ENCODE assay signal across 24 cellular contexts in genomic region chr5:177354256-177354655, GRCh38. TPM values are rescaled to one million over a fixed set of nuclear protein-coding genes. Genes with fewer than 3 reads are reported as not detected.
DNase-seq lines count a peak whose midpoint lies in the region; ATAC-seq, FAIRE-seq and TF ChIP-seq lines count a peak whose summit lies in the region.
"Had no signal": no experiment of that assay in that cellular context is flagged by ENCODE, and none has a peak within 500 bp of the region (broad histone marks: within the 10 kb centered on the region; RNA-seq: fewer than 3 reads in every experiment).

No MANE protein-coding gene starts in this region.

- H3K27ac ChIP-seq in A549 (peak overlapping the region in 1 of 2 experiments; percentile 15; a peak in 1 of 6 replicates), hepatocyte (peak overlapping the region; percentile 69)

- H3K9me3 ChIP-seq in A549 (peaks cover 4% of the 10 kb centered on the region; the same call in 1 of the 3 replicates), hepatocyte (ENCODE audit: low read depth) (no peaks in the 10 kb centered on the region)

- BruUV-seq in Calu3 (replicated peaks; lab: Mats Ljungman, UMichigan): no TSS peak

- no peak for FAIRE-seq in A549 (lab: Jason Lieb, UNC)

- no peaks in the 10 kb centered on the region for H3K36me3 ChIP-seq in hepatocyte (replicated peaks; ENCODE audit: insufficient read depth, low read depth)

- TF ChIP-seq CTCF in A549 (IDR thresholded peaks at IDR 0.05) (no peak), Calu3 (IDR thresholded peaks at IDR 0.05; ENCODE audit: unreplicated experiment) (no peak), hepatocyte (IDR thresholded peaks at IDR 0.05; ENCODE audit: poor library complexity) (no peak), lower leg skin (IDR thresholded peaks at IDR 0.05) (no peak)

- DNase-seq in A549 (ENCODE audit: low read depth in 1 of 2, low spot score in 1 of 2): no peak
- no peak for DNase-seq in Calu3
- DNase-seq in hepatocyte (ENCODE audit: low spot score): no peak
- DNase-seq in naive thymus-derived CD8-positive, alpha-beta T cell: no peak
- no peak for DNase-seq in cerebellar cortex (ENCODE audit: low spot score)
- no peak for DNase-seq in lower leg skin (ENCODE audit: low spot score in 2 of 2)
- DNase-seq: CD8-positive, alpha-beta memory T cell; DMS79 treated with DMSO at 0.1 percent for 48 hours; IMR-90; NCI-H1417; NCI-H187; NCI-H2107; NCI-H2227 treated with DMSO at 0.1 percent for 48 hours; NCI-H510A treated with DMSO at 0.1 percent for 48 hours; NCI-H82; RPMI8226; SHP77 treated with DMSO at 0.1 percent for 48 hours had no signal

- H4K20me1 ChIP-seq in hepatocyte (ENCODE audit: insufficient read depth, poor library complexity, severe bottlenecking): peaks cover 7% of the 10 kb centered on the region

- peaks cover 5% of the 10 kb centered on the region for H3K9me3 Mint-ChIP-seq in Calu3 (ENCODE audit: low read depth, unreplicated experiment)
- peaks cover 0 to 2% (median 0%) of the 10 kb centered on the region in 9 donors for H3K9me3 Mint-ChIP-seq in naive thymus-derived CD8-positive, alpha-beta T cell

- H3K27ac Mint-ChIP-seq in Calu3 (ENCODE audit: unreplicated experiment): peak overlapping the region; percentile 73
- peak overlapping the region in 6 of 10 donors; percentile 13 to 91 (median 50) for H3K27ac Mint-ChIP-seq in naive thymus-derived CD8-positive, alpha-beta T cell

- no peak for ATAC-seq in A549
- no peak for ATAC-seq in naive thymus-derived CD8-positive, alpha-beta T cell
- ATAC-seq in HG03565 (IDR thresholded peaks at IDR 0.05; ENCODE audit: unreplicated experiment): no peak
- ATAC-seq in GM18502 (IDR thresholded peaks at IDR 0.05; ENCODE audit: poor library complexity, unreplicated experiment): no peak

- H3K36me3 Mint-ChIP-seq in Calu3 (ENCODE audit: insufficient read depth, unreplicated experiment): peaks cover 40% of the 10 kb centered on the region
- peaks cover 0 to 6% (median 1%) of the 10 kb centered on the region in 3 donors for H3K36me3 Mint-ChIP-seq in naive thymus-derived CD8-positive, alpha-beta T cell

- CTCF ChIA-PET in A549 (lab: Yijun Ruan, JAX): interaction anchor here (1.1 to 4.3 kb wide), 5 partner anchors 15 to 49 kb away, joined by 3 to 28 read pairs (median 4); no protein-coding TSS in a partner anchor
- CTCF ChIA-PET in Calu3 (lab: Charles Lee): interaction anchor here (0.9 to 1.2 kb wide), 2 partner anchors 24 to 36 kb away, joined by 3 read pairs; no protein-coding TSS in a partner anchor

- peaks cover 62% of the 10 kb centered on the region for H3K4me1 Mint-ChIP-seq in Calu3 (ENCODE audit: low read depth, unreplicated experiment)
- H3K4me1 Mint-ChIP-seq in naive thymus-derived CD8-positive, alpha-beta T cell: peaks cover 32 to 75% (median 72%) of the 10 kb centered on the region in 4 donors

- no peak overlapping the region for H2AFZ ChIP-seq in hepatocyte

- H3K4me3 Mint-ChIP-seq in Calu3 (ENCODE audit: low read depth, unreplicated experiment): peak overlapping the region; percentile 0
- H3K4me3 Mint-ChIP-seq in naive thymus-derived CD8-positive, alpha-beta T cell: peak overlapping the region in 4 of 10 donors; percentile 6 to 29 (median 18)

- H3K27me3 Mint-ChIP-seq in Calu3 (ENCODE audit: unreplicated experiment): no peaks in the 10 kb centered on the region
- H3K27me3 Mint-ChIP-seq in naive thymus-derived CD8-positive, alpha-beta T cell: no peaks in the 10 kb centered on the region
- H3K27me3 Mint-ChIP-seq: CD8-positive, alpha-beta memory T cell had no signal

- TF ChIP-seq EP300 in A549 (IDR thresholded peaks at IDR 0.05): no peak

- TF ChIP-seq POLR2A in A549 (IDR thresholded peaks at IDR 0.05; ENCODE audit: low read length) (no peak), lower leg skin (IDR thresholded peaks at IDR 0.05) (no peak)

- H3K4me3 ChIP-seq in A549: no peak overlapping the region
- H3K4me3 ChIP-seq in hepatocyte: no peak overlapping the region
- H3K4me3 ChIP-seq in lower leg skin (ENCODE audit: low read depth, poor library complexity, severe bottlenecking): no peak overlapping the region
- H3K4me3 ChIP-seq: BLaER1 treated with 17β-estradiol and CSF1 and Interleukin-3, amounts not matched to agents 10 nM and 100 nM had no signal

- TF ChIP-seq RAD21 in A549 (conservative IDR thresholded peaks at IDR 0.05 in 1 of 2, IDR thresholded peaks at IDR 0.05 in 1 of 2): no peak

- POLR2A ChIA-PET in A549 (lab: Yijun Ruan, JAX): no interaction called here
- POLR2A ChIA-PET in naive thymus-derived CD8-positive, alpha-beta T cell (lab: Charles Lee): interaction anchor here (1.4 to 12.6 kb wide), 3 partner anchors 15 to 72 kb away, joined by 3 to 247 read pairs (median 4); partner anchors contain the start of gene GRK6

- peaks cover 20% of the 10 kb centered on the region for H3K79me2 ChIP-seq in hepatocyte

- no peaks in the 10 kb centered on the region for H3K9me2 ChIP-seq in hepatocyte (replicated peaks; ENCODE audit: insufficient read depth)

- H3K4me2 ChIP-seq in A549 (peak overlapping the region; percentile 27), hepatocyte (peak overlapping the region; percentile 44)

- WGBS in A549 (ENCODE audit: missing lambda C conversion rate): 72% methylated on average over 3 of the region's 3 CpGs
- 80% methylated on average over 3 of the region's 3 CpGs for WGBS in hepatocyte (ENCODE audit: low lambda C conversion rate, missing lambda C conversion rate)
- WGBS in lower leg skin, 2 donors: 87 to 91% methylated on average over 3 of the region's 3 CpGs

- H3K4me1 ChIP-seq in A549 (peaks cover 24% of the 10 kb centered on the region), hepatocyte (ENCODE audit: insufficient read depth) (peaks cover 15% of the 10 kb centered on the region)

- no peaks in the 10 kb centered on the region for H3K27me3 ChIP-seq in hepatocyte
- H3K27me3 ChIP-seq: BLaER1 treated with 17β-estradiol and CSF1 and Interleukin-3, amounts not matched to agents 10 nM and 100 nM had no signal

- intact Hi-C loops in Calu3 (cut with micrococcal nuclease; ENCODE audit: unreplicated experiment) (loop anchor here (5.0 kb wide), 1 partner anchor 37 kb away; no protein-coding TSS in a partner anchor), lower leg skin (cut with DNase I; ENCODE audit: low total_unique reads) (no loop called here)

RNA-seq across cellular contexts. Expression of gene LMAN2, which starts 2.8 kb away (rescaled TPM):
- 123 and 172 TPM in 2 replicates for polyA plus RNA-seq in A549 (2011; rRNA removed)
- polyA plus RNA-seq in A549 (2012; cell fraction: cytosol; rRNA removed): 328 and 334 TPM in 2 replicates
- 418 and 431 TPM in 2 replicates for polyA plus RNA-seq in A549 (2012; cell fraction: nucleus; rRNA removed)
- polyA plus RNA-seq in A549 (2017; fragmentation: RNase III; extraction: RNeasy Plus Mini Kit Qiagen cat#74134 plus additional on column Dnase treatment): 207 to 222 TPM (median 210 TPM) in 3 replicates
- polyA minus RNA-seq in A549 (2011; rRNA and poly(A)+ RNA removed): 230 and 259 TPM in 2 replicates
- total RNA-seq in Calu3 (2022): 278 and 305 TPM in 2 replicates
- 357 and 366 TPM in 2 replicates for total RNA-seq in hepatocyte
- polyA plus RNA-seq in hepatocyte: 381 and 391 TPM in 2 replicates
- total RNA-seq in naive thymus-derived CD8-positive, alpha-beta T cell: 10 to 100 TPM; 77.1 to 89.0 TPM
- polyA plus RNA-seq in naive thymus-derived CD8-positive, alpha-beta T cell: 100 to 1,000 TPM; 212 to 243 (median 242) TPM
- 100 to 1,000 TPM; 139 to 191 (median 166) TPM for total RNA-seq in lower leg skin

RNA-seq across cellular contexts. Expression of gene RGS14, which starts 3.5 kb away (rescaled TPM):
- polyA plus RNA-seq in A549 (2011; rRNA removed): 3.9 and 5.8 TPM in 2 replicates
- 13.9 and 18.5 TPM in 2 replicates for polyA plus RNA-seq in A549 (2012; cell fraction: cytosol; rRNA removed)
- polyA plus RNA-seq in A549 (2012; cell fraction: nucleus; rRNA removed): 16.1 and 18.7 TPM in 2 replicates
- polyA plus RNA-seq in A549 (2017; fragmentation: RNase III; extraction: RNeasy Plus Mini Kit Qiagen cat#74134 plus additional on column Dnase treatment): 5.2 to 8.4 TPM (median 6.4 TPM) in 3 replicates
- 2.6 and 2.9 TPM in 2 replicates for polyA minus RNA-seq in A549 (2011; rRNA and poly(A)+ RNA removed)
- total RNA-seq in Calu3 (2022): 12.9 and 13.0 TPM in 2 replicates
- total RNA-seq in hepatocyte: 26.1 and 36.5 TPM in 2 replicates
- 30.7 and 37.0 TPM in 2 replicates for polyA plus RNA-seq in hepatocyte
- total RNA-seq in naive thymus-derived CD8-positive, alpha-beta T cell: 100 to 1,000 TPM; 117 to 122 TPM
- polyA plus RNA-seq in naive thymus-derived CD8-positive, alpha-beta T cell: 10 to 100 TPM; 40.9 to 89.3 (median 45.9) TPM
- 10 to 100 TPM; 28.6 to 38.3 (median 37.2) TPM for total RNA-seq in lower leg skin

RNA-seq across cellular contexts. Expression of gene SLC34A1, which starts 30.0 kb away (rescaled TPM):
- not detected in 2 replicates for polyA plus RNA-seq in A549 (2011; rRNA removed)
- 0.01 TPM in 2 replicates for polyA plus RNA-seq in A549 (2012; cell fraction: cytosol; rRNA removed)
- polyA plus RNA-seq in A549 (2012; cell fraction: nucleus; rRNA removed): 0.02 and 0.05 TPM in 2 replicates
- 0.03 TPM in 2 of 3 replicates, not detected in the other for polyA plus RNA-seq in A549 (2017; fragmentation: RNase III; extraction: RNeasy Plus Mini Kit Qiagen cat#74134 plus additional on column Dnase treatment)
- polyA minus RNA-seq in A549 (2011; rRNA and poly(A)+ RNA removed): 0.12 TPM in 1 of 2 replicates, not detected in the other
- 0.19 and 0.64 TPM in 2 replicates for total RNA-seq in Calu3 (2022)
- 0.12 TPM in 1 of 2 replicates, not detected in the other for total RNA-seq in hepatocyte
- 0.33 TPM in 1 of 2 replicates, not detected in the other for polyA plus RNA-seq in hepatocyte
- under 1 TPM; 0.16 to 0.25 TPM for total RNA-seq in naive thymus-derived CD8-positive, alpha-beta T cell
- polyA plus RNA-seq in naive thymus-derived CD8-positive, alpha-beta T cell: not detected
- total RNA-seq in lower leg skin: under 1 TPM in 2 of 4 donors, not detected in 2; 0.12 to 0.39 TPM
- total RNA-seq: A673, H4, HT-29, IMR-90 had no signal
- polyA plus RNA-seq: IMR-90 had no signal

RNA-seq across cellular contexts. Expression of gene MXD3, which starts 42.6 kb away (rescaled TPM):
- polyA plus RNA-seq in A549 (2011; rRNA removed): 4.1 and 5.3 TPM in 2 replicates
- 23.7 and 28.1 TPM in 2 replicates for polyA plus RNA-seq in A549 (2012; cell fraction: cytosol; rRNA removed)
- 66.4 and 71.5 TPM in 2 replicates for polyA plus RNA-seq in A549 (2012; cell fraction: nucleus; rRNA removed)
- 12.4 to 16.9 TPM (median 15.2 TPM) in 3 replicates for polyA plus RNA-seq in A549 (2017; fragmentation: RNase III; extraction: RNeasy Plus Mini Kit Qiagen cat#74134 plus additional on column Dnase treatment)
- polyA minus RNA-seq in A549 (2011; rRNA and poly(A)+ RNA removed): 2.0 and 2.6 TPM in 2 replicates
- total RNA-seq in Calu3 (2022): 24.3 and 36.3 TPM in 2 replicates
- total RNA-seq in hepatocyte: 14.0 and 22.3 TPM in 2 replicates
- polyA plus RNA-seq in hepatocyte: 11.9 and 16.5 TPM in 2 replicates
- 10 to 100 TPM; 13.6 to 18.1 TPM for total RNA-seq in naive thymus-derived CD8-positive, alpha-beta T cell
- polyA plus RNA-seq in naive thymus-derived CD8-positive, alpha-beta T cell: 1 to 10 TPM in 1 of 3 donors, under 1 TPM in 2; 0.07 to 1.1 (median 0.44) TPM
- 10 to 100 TPM in 2 of 4 donors, 1 to 10 TPM in 2; 4.9 to 19.8 (median 13.2) TPM for total RNA-seq in lower leg skin

RNA-seq across cellular contexts. Expression of gene PFN3, which starts 46.2 kb away (rescaled TPM):
- polyA plus RNA-seq in A549 (2011; rRNA removed): not detected in 2 replicates
- 0.11 TPM in 1 of 2 replicates, not detected in the other for polyA plus RNA-seq in A549 (2012; cell fraction: cytosol; rRNA removed)
- not detected in 2 replicates for polyA plus RNA-seq in A549 (2012; cell fraction: nucleus; rRNA removed)
- not detected in 3 replicates for polyA plus RNA-seq in A549 (2017; fragmentation: RNase III; extraction: RNeasy Plus Mini Kit Qiagen cat#74134 plus additional on column Dnase treatment)
- not detected in 2 replicates for polyA minus RNA-seq in A549 (2011; rRNA and poly(A)+ RNA removed)
- not detected in 2 replicates for total RNA-seq in Calu3 (2022)
- total RNA-seq in hepatocyte: not detected in 2 replicates
- polyA plus RNA-seq in hepatocyte: not detected in 2 replicates
- not detected for total RNA-seq in naive thymus-derived CD8-positive, alpha-beta T cell
- polyA plus RNA-seq in naive thymus-derived CD8-positive, alpha-beta T cell: not detected
- total RNA-seq in lower leg skin: not detected
- total RNA-seq: A673; CD8-positive, alpha-beta memory T cell; H4; HT-29; IMR-90; M059J had no signal
- polyA plus RNA-seq: CD8-positive, alpha-beta memory T cell; IMR-90 had no signal
